In the genomic region with DNA sequence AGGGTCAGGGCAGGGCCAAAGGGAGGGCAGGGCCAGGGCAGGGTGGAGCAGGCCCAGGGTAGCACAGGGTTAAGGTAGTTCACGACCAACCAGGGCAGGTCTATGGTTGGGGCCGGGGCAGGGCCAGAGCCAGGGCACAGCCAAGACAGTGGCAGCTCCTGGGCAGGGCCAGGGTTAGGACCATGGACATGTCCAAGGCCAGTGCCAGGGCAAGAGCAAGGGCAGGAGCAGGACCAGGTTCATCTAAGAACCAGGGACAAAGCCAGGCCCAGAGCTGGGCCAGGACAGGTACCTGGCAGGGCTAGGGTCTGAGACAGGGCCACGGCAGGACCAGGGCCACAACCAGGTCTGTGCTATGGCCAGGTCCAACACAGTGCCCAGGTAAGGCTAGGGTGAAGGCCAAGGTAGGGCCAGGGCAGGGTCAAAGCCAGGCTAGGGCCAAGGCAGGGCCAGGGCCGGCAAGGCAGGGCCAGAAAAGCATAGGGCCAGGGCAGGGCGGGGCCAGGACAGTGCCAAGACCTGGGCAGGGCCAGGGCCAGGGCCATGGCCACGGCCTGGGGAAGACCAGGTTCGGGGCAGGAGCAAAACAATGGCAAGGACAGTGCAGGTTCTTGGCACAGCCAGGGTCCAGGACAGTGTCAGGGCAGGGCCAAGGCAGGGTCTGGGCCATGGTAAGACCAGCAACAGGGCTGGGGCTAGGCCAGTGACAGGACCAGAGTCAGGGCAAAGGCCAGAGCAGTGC, we compare ENCODE assay signal across 6 cellular contexts.
A peak's percentile ranks its signal among the peaks of the same experiment; 100 is the strongest.
DNase-seq lines count a peak whose midpoint lies in the region; ATAC-seq, FAIRE-seq and TF ChIP-seq lines count a peak whose summit lies in the region.
"Not testable (repeated sequence)": the region's sequence is repeated elsewhere in the genome, so short reads cannot be mapped to it uniquely, and the experiment has no call there.

No MANE protein-coding gene starts in this region.

- not testable (repeated sequence) for H3K4me1 ChIP-seq in kidney (ENCODE audit: control insufficient read depth in 1 of 2, insufficient read depth in 1 of 2, low read depth in 1 of 2, low read length in 2 of 2); lower lobe of right lung; upper lobe of right lung

- not testable (repeated sequence) for H3K9ac ChIP-seq in kidney (ENCODE audit: low read length in 2 of 2)

- not testable (repeated sequence) for FAIRE-seq in kidney (lab: Jason Lieb, UNC)

- H3K4me3 Mint-ChIP-seq in activated CD4-positive, alpha-beta T cell treated with anti-CD3 and anti-CD28 coated beads, Interleukin-2, amount 10 ng/mL, durations not matched to agents 24 days and 14 days: not testable (repeated sequence)

- H3K27ac ChIP-seq in kidney (ENCODE audit: low read depth in 2 of 2, low read length in 2 of 2); lower lobe of right lung; upper lobe of right lung: not testable (repeated sequence)

- not testable (repeated sequence) for H3K9me3 ChIP-seq in kidney (ENCODE audit: control insufficient read depth in 1 of 2, low read length in 2 of 2); lower lobe of right lung; upper lobe of right lung

- intact Hi-C loops in activated CD4-positive, alpha-beta T cell treated with anti-CD3 and anti-CD28 coated beads, Interleukin-2, amount 10 ng/mL, durations not matched to agents 24 days and 14 days (cut with micrococcal nuclease); Right ventricle myocardium superior (cut with DNase I); kidney (cut with DNase I); lower lobe of right lung (cut with DNase I); posterior vena cava (cut with DNase I); upper lobe of right lung (cut with DNase I): not testable (repeated sequence)

- not testable (repeated sequence) for H3K4me1 Mint-ChIP-seq in activated CD4-positive, alpha-beta T cell treated with anti-CD3 and anti-CD28 coated beads, Interleukin-2, amount 10 ng/mL, durations not matched to agents 24 days and 14 days

- DNase-seq in activated CD4-positive, alpha-beta T cell treated with anti-CD3 and anti-CD28 coated beads, Interleukin-2, amount 10 ng/mL, durations not matched to agents 24 days and 14 days: peak; percentile 41
- DNase-seq in Right ventricle myocardium superior (peak; percentile 32), kidney (peak; percentile 73), lower lobe of right lung (peak; percentile 49), posterior vena cava (ENCODE audit: low spot score) (peak; percentile 78), upper lobe of right lung (peak; percentile 63)

- not testable (repeated sequence) for H3K36me3 Mint-ChIP-seq in activated CD4-positive, alpha-beta T cell treated with anti-CD3 and anti-CD28 coated beads, Interleukin-2, amount 10 ng/mL, durations not matched to agents 24 days and 14 days (ENCODE audit: low read depth)

- not testable (repeated sequence) for H3K27ac Mint-ChIP-seq in activated CD4-positive, alpha-beta T cell treated with anti-CD3 and anti-CD28 coated beads, Interleukin-2, amount 10 ng/mL, durations not matched to agents 24 days and 14 days

- H3K27me3 ChIP-seq in lower lobe of right lung (ENCODE audit: low read depth); upper lobe of right lung: not testable (repeated sequence)

- not testable (repeated sequence) for H3K27me3 Mint-ChIP-seq in activated CD4-positive, alpha-beta T cell treated with anti-CD3 and anti-CD28 coated beads, Interleukin-2, amount 10 ng/mL, durations not matched to agents 24 days and 14 days

- TF ChIP-seq CTCF in kidney (IDR thresholded peaks at IDR 0.05; ENCODE audit: borderline replicate concordance, extremely low read depth, insufficient read depth); lower lobe of right lung (IDR thresholded peaks at IDR 0.05); upper lobe of right lung (IDR thresholded peaks at IDR 0.05): not testable (repeated sequence)

- H3K9me3 Mint-ChIP-seq in activated CD4-positive, alpha-beta T cell treated with anti-CD3 and anti-CD28 coated beads, Interleukin-2, amount 10 ng/mL, durations not matched to agents 24 days and 14 days: not testable (repeated sequence)

- not testable (repeated sequence) for H3K4me3 ChIP-seq in kidney (ENCODE audit: low read length in 2 of 2); lower lobe of right lung; upper lobe of right lung

- H3K36me3 ChIP-seq in kidney (ENCODE audit: control insufficient read depth in 1 of 2, insufficient read depth in 2 of 2, low read length in 2 of 2); lower lobe of right lung; upper lobe of right lung: not testable (repeated sequence)

- ATAC-seq in Right ventricle myocardium superior (ENCODE audit: poor library complexity); lower lobe of right lung; upper lobe of right lung: not testable (repeated sequence)
